ENCODE assay signal across 7 cellular contexts in the genomic region with DNA sequence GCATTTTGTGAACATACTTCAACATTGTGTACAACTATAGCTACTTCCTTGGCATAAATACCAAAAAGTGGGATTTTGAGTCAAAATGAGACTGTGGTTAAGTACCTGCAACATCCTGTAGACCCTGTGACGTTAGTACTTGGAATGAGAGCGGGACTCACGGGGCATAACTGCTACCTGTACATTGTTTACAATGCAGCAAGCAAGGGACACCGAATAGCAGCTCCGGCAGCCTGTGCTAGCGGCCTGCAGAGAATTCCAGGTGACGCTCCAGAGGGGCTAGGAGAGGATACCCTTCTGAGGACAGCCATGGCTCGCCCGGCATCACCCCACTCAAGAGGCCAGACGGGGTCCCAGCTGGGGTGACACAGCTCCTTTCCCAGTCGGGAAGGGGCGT. TPM values are rescaled to one million over a fixed set of nuclear protein-coding genes. Genes with fewer than 3 reads are reported as not detected.
A peak's percentile ranks its signal among the peaks of the same experiment; 100 is the strongest.
DNase-seq lines count a peak whose midpoint lies in the region; ATAC-seq and TF ChIP-seq lines count a peak whose summit lies in the region.

No MANE protein-coding gene starts in this region.

- ATAC-seq in GM21723 (IDR thresholded peaks at IDR 0.05; ENCODE audit: unreplicated experiment) = peak; percentile 18

- H3K9me3 ChIP-seq in Peyer's patch (no peaks in the 10 kb centered on the region), fibroblast of lung (ENCODE audit: control insufficient read depth, insufficient read depth, low read depth, low read length) (no peaks in the 10 kb centered on the region), sigmoid colon (no peaks in the 10 kb centered on the region)

- H3K36me3 ChIP-seq in Peyer's patch = peaks cover 0 to 6% (median 0%) of the 10 kb centered on the region in 3 donors
- H3K36me3 ChIP-seq in fibroblast of lung (ENCODE audit: control insufficient read depth, insufficient read depth, low read length) = no peaks in the 10 kb centered on the region
- peaks cover 0 to 9% (median 0%) of the 10 kb centered on the region in 4 donors for H3K36me3 ChIP-seq in sigmoid colon

- peak overlapping the region; percentile 63 to 76 (median 72) for H3K4me3 ChIP-seq in Peyer's patch
- H3K4me3 ChIP-seq in fibroblast of lung (replicated peaks in 1 of 4; ENCODE audit: control extremely low read depth in 1 of 4, insufficient read depth in 1 of 4, low read depth in 3 of 4, low read length in 4 of 4) = peak overlapping the region; percentile 56 to 78 (median 74)
- H3K4me3 ChIP-seq in sigmoid colon = peak overlapping the region; percentile 64 to 74 (median 69)

- 46 to 56% methylated on average over 12 of the region's 12 CpGs for WGBS in sigmoid colon, 2 donors

- H3K27ac ChIP-seq in Peyer's patch (peak overlapping the region; percentile 80 to 86 (median 82)), fibroblast of lung (ENCODE audit: insufficient read depth, low read length) (peak overlapping the region; percentile 88), sigmoid colon (peak overlapping the region; percentile 84 to 90 (median 88))

- peaks cover 5% of the 10 kb centered on the region for H3K79me2 ChIP-seq in fibroblast of lung (ENCODE audit: control insufficient read depth, insufficient read depth, low read length)

- no peak overlapping the region for H3K4me2 ChIP-seq in fibroblast of lung (ENCODE audit: extremely low read depth, insufficient read depth, low read length)

- TF ChIP-seq EP300 in sigmoid colon (IDR thresholded peaks at IDR 0.05) = no peak

- H3K27me3 ChIP-seq in Peyer's patch (no peaks in the 10 kb centered on the region), fibroblast of lung (ENCODE audit: control insufficient read depth, insufficient read depth, low read length) (no peaks in the 10 kb centered on the region), sigmoid colon (no peaks in the 10 kb centered on the region)

- intact Hi-C loops in sigmoid colon (cut with DNase I) = no loop called here

- H4K20me1 ChIP-seq in fibroblast of lung (ENCODE audit: control insufficient read depth, extremely low read depth, insufficient read depth, low read length) = no peaks in the 10 kb centered on the region

- peak overlapping the region; percentile 74 for H3K9ac ChIP-seq in fibroblast of lung (ENCODE audit: insufficient read depth, low read length)

- TF ChIP-seq POLR2A in Peyer's patch (IDR thresholded peaks at IDR 0.05) = no peak
- no peak for TF ChIP-seq POLR2A in sigmoid colon (IDR thresholded peaks at IDR 0.05)

- TF ChIP-seq CTCF in Peyer's patch (IDR thresholded peaks at IDR 0.05) = no peak
- TF ChIP-seq CTCF in fibroblast of lung (conservative IDR thresholded peaks at IDR 0.05 in 1 of 2, IDR thresholded peaks at IDR 0.05 in 1 of 2; ENCODE audit: low read depth in 1 of 2, low read length in 2 of 2) = no peak
- TF ChIP-seq CTCF in sigmoid colon (IDR thresholded peaks at IDR 0.05) = no peak

- no peaks in the 10 kb centered on the region for H3K4me1 ChIP-seq in Peyer's patch
- H3K4me1 ChIP-seq in fibroblast of lung (ENCODE audit: control insufficient read depth, extremely low read depth, insufficient read depth, low read length) = no peaks in the 10 kb centered on the region
- H3K4me1 ChIP-seq in sigmoid colon = peaks cover 0 to 9% (median 2%) of the 10 kb centered on the region in 4 donors

- H2AFZ ChIP-seq in fibroblast of lung (ENCODE audit: low read length) = peak overlapping the region; percentile 96

- DNase-seq in Peyer's patch (no peak), fibroblast of lung (ENCODE audit: low read depth in 2 of 2) (no peak), sigmoid colon (no peak), GOT3 (lab: John Stamatoyannopoulos, UW) (no peak), NCI-H1048 (lab: John Stamatoyannopoulos, UW) (no peak), amniotic stem cell (lab: John Stamatoyannopoulos, UW) (no peak)

RNA-seq across cellular contexts. Expression of gene ZNF331, which starts 0.8 kb away (rescaled TPM):
- total RNA-seq in Peyer's patch (10 to 100 TPM in 3 of 4 donors, 1 to 10 TPM in 1; 6.8 to 35.5 (median 11.9) TPM), fibroblast of lung (9.0 and 16.2 TPM in 2 replicates), sigmoid colon (10 to 100 TPM; 16.8 to 26.8 (median 21.4) TPM)
- polyA plus RNA-seq in fibroblast of lung (4.7 and 4.8 TPM in 2 replicates), sigmoid colon (1 to 10 TPM; 3.6 to 6.9 (median 4.2) TPM)
- polyA plus RNA-seq in fibroblast of lung (2012) = 4.5 and 5.4 TPM in 2 replicates
- polyA minus RNA-seq in fibroblast of lung (ENCODE audit: low replicate concordance) = 3.5 and 3.8 TPM in 2 replicates
